ENCODE assay signal across 7 cellular contexts in genomic region chr17:17682737-17683675, GRCh38. TPM values are rescaled to one million over a fixed set of nuclear protein-coding genes. Genes with fewer than 3 reads are reported as not detected.
DNase-seq lines count a peak whose midpoint lies in the region; ATAC-seq, FAIRE-seq and TF ChIP-seq lines count a peak whose summit lies in the region.

No MANE protein-coding gene starts in this region.

- intact Hi-C loops in thyroid gland (cut with DNase I), result loop anchor here (5.0 to 10.0 kb wide), 3 partner anchors 124 to 349 kb away; no protein-coding TSS in a partner anchor

- peak overlapping the region; percentile 70 to 94 (median 90) for H3K27ac ChIP-seq in thyroid gland

- peak in 1 of 2 donors; percentile 28 for TF ChIP-seq POLR2A in thyroid gland (IDR thresholded peaks at IDR 0.05)

- peak; percentile 35 for ATAC-seq in GM18511 (IDR thresholded peaks at IDR 0.05; ENCODE audit: unreplicated experiment)
- peak; percentile 26 for ATAC-seq in HG03097 (IDR thresholded peaks at IDR 0.05; ENCODE audit: low FRiP score, unreplicated experiment)

- H3K4me3 ChIP-seq in foreskin fibroblast (ENCODE audit: low read depth in 1 of 2, low read length in 2 of 2) (peak overlapping the region; percentile 69 to 82), neuron (ENCODE audit: low read length) (peak overlapping the region; percentile 66), thyroid gland (replicated peaks in 1 of 3) (peak overlapping the region; percentile 31 to 79 (median 75))

- H3K27me3 ChIP-seq in neuron (ENCODE audit: insufficient read depth, low read length), result no peaks in the 10 kb centered on the region
- no peaks in the 10 kb centered on the region for H3K27me3 ChIP-seq in thyroid gland

- H3K36me3 ChIP-seq in neuron (ENCODE audit: insufficient read depth, low read length) (no peaks in the 10 kb centered on the region), thyroid gland (no peaks in the 10 kb centered on the region)

- WGBS in thyroid gland, 2 donors, result 3 to 5% methylated on average over 27 to 29 of the region's 57 CpGs

- H3K4me1 ChIP-seq in neuron (ENCODE audit: insufficient read depth, low read length) (peaks cover 45% of the 10 kb centered on the region), thyroid gland (peaks cover 37 to 60% of the 10 kb centered on the region in 2 donors)

- TF ChIP-seq CTCF in foreskin fibroblast (IDR thresholded peaks at IDR 0.05; ENCODE audit: low read depth, low read length) (no peak), thyroid gland (IDR thresholded peaks at IDR 0.05) (no peak)

- H3K9me3 ChIP-seq in neuron (ENCODE audit: low read length), result no peaks in the 10 kb centered on the region
- H3K9me3 ChIP-seq in thyroid gland, result no peaks in the 10 kb centered on the region

- no peak for FAIRE-seq in RCC 7860 (lab: Jason Lieb, UNC)

- DNase-seq in RCC 7860 (ENCODE audit: low spot score), result peak; percentile 32
- DNase-seq in activated effector memory CD4-positive, alpha-beta T cell treated with anti-CD3 and anti-CD28 coated beads, Interleukin-2, amount 50 U/mL, for 16 hours, result peak; percentile 86
- DNase-seq in foreskin fibroblast, result peak; percentile 79 to 91
- DNase-seq in thyroid gland, result peak; percentile 74 to 77

- H2AFZ ChIP-seq in neuron (ENCODE audit: low read depth, low read length), result peak overlapping the region; percentile 2

RNA-seq across cellular contexts. Expression of gene RAI1, which starts 1.7 kb away (rescaled TPM):
- 10 to 100 TPM; 19.1 to 52.3 (median 34.1) TPM for total RNA-seq in thyroid gland

Comparison
In these comparisons a context has a peak if more than half of its experiments do, and no peak if none do; other contexts are left out.
1. Peak in every context shown above with its lines: DNase-seq, ATAC-seq, H3K4me3 ChIP-seq and H3K27ac ChIP-seq.
2. DNase-seq: peak in every context shown above with its lines; median percentile 86 in activated effector memory CD4-positive, alpha-beta T cell treated with anti-CD3 and anti-CD28 coated beads, Interleukin-2, amount 50 U/mL, for 16 hours; 85 in foreskin fibroblast; 76 in thyroid gland; 32 in RCC 7860.